Comparison of ENCODE assay signal across 25 cellular contexts in the genomic region with DNA sequence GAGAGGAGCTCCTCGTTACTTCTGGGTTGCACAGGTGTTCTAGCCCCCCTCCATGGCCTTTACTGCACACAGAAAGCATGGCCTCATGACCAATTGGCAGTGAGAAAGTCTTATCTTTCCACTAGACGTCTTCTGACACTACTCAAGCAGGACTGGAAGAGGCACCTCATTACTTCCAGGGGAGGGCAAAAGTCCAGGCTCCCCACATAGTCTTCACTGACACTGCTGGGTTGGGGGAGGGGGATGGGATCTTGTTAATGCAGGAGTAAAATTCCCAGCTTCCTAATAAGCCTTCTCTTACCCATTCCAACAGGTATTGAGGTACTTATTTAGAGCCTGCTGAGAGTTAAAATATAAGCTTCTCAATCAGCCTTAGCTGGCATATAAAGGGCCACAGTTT.
"Had no signal": no experiment of that assay in that cellular context is flagged by ENCODE, and none has a peak within 500 bp of the region (broad histone marks: within the 10 kb centered on the region; RNA-seq: fewer than 3 reads in every experiment).

No MANE protein-coding gene starts in this region.

- H3K27me3 ChIP-seq: adrenal gland had no signal

- H3K4me3 ChIP-seq: adrenal gland, coronary artery had no signal

- H3K27ac Mint-ChIP-seq: activated CD4-positive, alpha-beta memory T cell treated with anti-CD3 and anti-CD28 coated beads for 36 hours; activated CD4-positive, alpha-beta T cell treated with anti-CD3 and anti-CD28 coated beads, Interleukin-2, amount 10 ng/mL, durations not matched to agents 7 days and 5 days; activated naive CD4-positive, alpha-beta T cell treated with anti-CD3 and anti-CD28 coated beads, Interleukin-2, amount 10 ng/mL, durations not matched to agents 7 days and 5 days; activated naive CD8-positive, alpha-beta T cell treated with anti-CD3 and anti-CD28 coated beads for 36 hours; activated T-helper 2 cell treated with anti-CD3 and anti-CD28 coated beads, Interferon-gamma antibody, Interleukin-2, Interleukin-4, amounts not matched to agents 10 μg/mL and 5 μg/mL and 100 μg/mL, durations not matched to agents 14 hours and 24 hours and 36 hours had no signal

- H3K4me1 ChIP-seq: adrenal gland had no signal

- H3K4me1 Mint-ChIP-seq: activated naive CD4-positive, alpha-beta T cell treated with anti-CD3 and anti-CD28 coated beads, Interleukin-2, amount 10 ng/mL, durations not matched to agents 7 days and 5 days; activated naive CD8-positive, alpha-beta T cell treated with anti-CD3 and anti-CD28 coated beads for 36 hours had no signal

- DNase-seq: activated CD4-positive, alpha-beta memory T cell treated with anti-CD3 and anti-CD28 coated beads for 36 hours; activated CD4-positive, alpha-beta T cell treated with anti-CD3 and anti-CD28 coated beads, Interleukin-2, amount 10 ng/mL, durations not matched to agents 7 days and 5 days; activated CD4-positive, CD25-positive, alpha-beta regulatory T cell; activated CD8-positive, alpha-beta memory T cell treated with anti-CD3 and anti-CD28 coated beads for 24 hours; activated gamma-delta T cell treated with Interleukin-2 at 50 U/mL for 16 hours; activated naive CD4-positive, alpha-beta T cell treated with anti-CD3 and anti-CD28 coated beads, Interleukin-2, amount 10 ng/mL, durations not matched to agents 7 days and 5 days; activated naive CD8-positive, alpha-beta T cell treated with anti-CD3 and anti-CD28 coated beads for 36 hours; activated T-cell treated with anti-CD3 and anti-CD28 coated beads, Interleukin-2, amount 50 U/mL, for 48 hours; adrenal gland; anterior cingulate cortex; Kasumi-1; NCI-H1105 treated with DMSO at 0.1 percent for 48 hours; NCI-H1436 treated with DMSO at 0.1 percent for 48 hours; NCI-H187; NCI-H2081; NCI-H226; NCI-H526 treated with DMSO at 0.1 percent for 48 hours; NCI-H82; SK-N-SH; SW 1271; T-helper 2 cell; T1000 had no signal

- H3K4me2 ChIP-seq: SK-N-SH had no signal

- H3K4me3 Mint-ChIP-seq: activated CD4-positive, alpha-beta memory T cell treated with anti-CD3 and anti-CD28 coated beads for 36 hours; activated CD4-positive, alpha-beta T cell treated with anti-CD3 and anti-CD28 coated beads, Interleukin-2, amount 10 ng/mL, durations not matched to agents 7 days and 5 days; activated naive CD4-positive, alpha-beta T cell treated with anti-CD3 and anti-CD28 coated beads, Interleukin-2, amount 10 ng/mL, durations not matched to agents 7 days and 5 days; activated naive CD8-positive, alpha-beta T cell treated with anti-CD3 and anti-CD28 coated beads for 36 hours had no signal

- H3K9me3 Mint-ChIP-seq: activated CD4-positive, alpha-beta memory T cell treated with anti-CD3 and anti-CD28 coated beads for 36 hours; activated CD4-positive, alpha-beta T cell treated with anti-CD3 and anti-CD28 coated beads, Interleukin-2, amount 10 ng/mL, durations not matched to agents 7 days and 5 days; activated naive CD4-positive, alpha-beta T cell treated with anti-CD3 and anti-CD28 coated beads, Interleukin-2, amount 10 ng/mL, durations not matched to agents 7 days and 5 days; activated naive CD8-positive, alpha-beta T cell treated with anti-CD3 and anti-CD28 coated beads for 36 hours; activated T-helper 2 cell treated with anti-CD3 and anti-CD28 coated beads, Interferon-gamma antibody, Interleukin-2, Interleukin-4, amounts not matched to agents 10 μg/mL and 5 μg/mL and 100 μg/mL, durations not matched to agents 14 hours and 24 hours and 36 hours had no signal

- H3K27me3 Mint-ChIP-seq: activated CD4-positive, alpha-beta memory T cell treated with anti-CD3 and anti-CD28 coated beads for 36 hours; activated CD4-positive, alpha-beta T cell treated with anti-CD3 and anti-CD28 coated beads, Interleukin-2, amount 10 ng/mL, durations not matched to agents 7 days and 5 days; activated naive CD4-positive, alpha-beta T cell treated with anti-CD3 and anti-CD28 coated beads, Interleukin-2, amount 10 ng/mL, durations not matched to agents 7 days and 5 days; activated naive CD8-positive, alpha-beta T cell treated with anti-CD3 and anti-CD28 coated beads for 36 hours had no signal

- FAIRE-seq: TTC549 had no signal

- H3K27ac ChIP-seq: adrenal gland, coronary artery had no signal

- H3K9me2 ChIP-seq: SK-N-SH had no signal

- H3K9me3 ChIP-seq: adrenal gland, SK-N-SH had no signal
